ENCODE assay signal across 9 cellular contexts in genomic region chr4:112510468-112511293, GRCh38. TPM values are rescaled to one million over a fixed set of nuclear protein-coding genes. Genes with fewer than 3 reads are reported as not detected.
A peak's percentile ranks its signal among the peaks of the same experiment; 100 is the strongest.
DNase-seq lines count a peak whose midpoint lies in the region; ATAC-seq, FAIRE-seq and TF ChIP-seq lines count a peak whose summit lies in the region.
"Had no signal": no experiment of that assay in that cellular context is flagged by ENCODE, and none has a peak within 500 bp of the region (broad histone marks: within the 10 kb centered on the region; RNA-seq: fewer than 3 reads in every experiment).

No MANE protein-coding gene starts in this region.

- intact Hi-C loops in right cardiac atrium (cut with DNase I) (no loop called here), heart left ventricle (cut with DNase I) (no loop called here)

- H4K20me1 ChIP-seq in astrocyte (ENCODE audit: insufficient read depth, low read length) = no peaks in the 10 kb centered on the region

- H3K36me3 ChIP-seq in heart left ventricle (no peaks in the 10 kb centered on the region), astrocyte (ENCODE audit: insufficient read depth, low read length) (no peaks in the 10 kb centered on the region), urinary bladder (ENCODE audit: insufficient read depth) (no peaks in the 10 kb centered on the region), BE2C (no peaks in the 10 kb centered on the region)

- H3K27me3 Mint-ChIP-seq in astrocyte (ENCODE audit: low read depth, unreplicated experiment) = peaks cover 88% of the 10 kb centered on the region
- peaks cover 96% of the 10 kb centered on the region for H3K27me3 Mint-ChIP-seq in mesothelial cell of epicardium (ENCODE audit: low read depth)

- no peaks in the 10 kb centered on the region for H3K9me3 ChIP-seq in right cardiac atrium (ENCODE audit: control insufficient read depth, low read length)
- H3K9me3 ChIP-seq in heart left ventricle = no peaks in the 10 kb centered on the region
- peaks cover 7% of the 10 kb centered on the region for H3K9me3 ChIP-seq in astrocyte (ENCODE audit: insufficient read depth, low read depth, low read length)
- no peaks in the 10 kb centered on the region for H3K9me3 ChIP-seq in BE2C

- peak overlapping the region; percentile 41 for H3K27ac Mint-ChIP-seq in astrocyte (ENCODE audit: unreplicated experiment)
- H3K27ac Mint-ChIP-seq in mesothelial cell of epicardium = no peak overlapping the region
- H3K27ac Mint-ChIP-seq: activated T-helper 2 cell treated with anti-CD3 and anti-CD28 coated beads, Interferon-gamma antibody, Interleukin-2, Interleukin-4, amounts not matched to agents 10 μg/mL and 5 μg/mL and 100 μg/mL, durations not matched to agents 14 hours and 24 hours and 36 hours had no signal

- H3K4me1 Mint-ChIP-seq in astrocyte (ENCODE audit: low read depth, unreplicated experiment) (peaks cover 4% of the 10 kb centered on the region), mesothelial cell of epicardium (peaks cover 28% of the 10 kb centered on the region)

- no peaks in the 10 kb centered on the region for H3K79me2 ChIP-seq in astrocyte (ENCODE audit: insufficient read depth, low read length)

- H3K27ac ChIP-seq in right cardiac atrium (ENCODE audit: low read length) (no peak overlapping the region), heart left ventricle (no peak overlapping the region), astrocyte (ENCODE audit: low read depth, low read length) (no peak overlapping the region), urinary bladder (ENCODE audit: low read depth) (no peak overlapping the region)

- H3K4me2 ChIP-seq in astrocyte (ENCODE audit: low read length) = peak overlapping the region; percentile 75

- no peak overlapping the region for H2AFZ ChIP-seq in astrocyte (ENCODE audit: low read depth, low read length)

- FAIRE-seq in astrocyte (lab: Jason Lieb, UNC) = no peak

- WGBS in right cardiac atrium = 6% methylated on average over 40 of the region's 40 CpGs
- WGBS in heart left ventricle, 4 donors = 4 to 5% (median 5%) methylated on average over 32 to 40 of the region's 40 CpGs
- 4% methylated on average over 40 of the region's 40 CpGs for WGBS in urinary bladder

- H3K4me3 Mint-ChIP-seq in astrocyte (ENCODE audit: unreplicated experiment) = no peak overlapping the region
- peak overlapping the region; percentile 48 for H3K4me3 Mint-ChIP-seq in mesothelial cell of epicardium

- DNase-seq in right cardiac atrium = no peak
- no peak for DNase-seq in heart left ventricle
- no peak for DNase-seq in astrocyte (ENCODE audit: low read depth)
- DNase-seq in mesothelial cell of epicardium (ENCODE audit: low spot score in 2 of 2, unreplicated experiment in 2 of 2) = no peak
- DNase-seq in BE2C = no peak
- DNase-seq in OCI-M1 (lab: John Stamatoyannopoulos, UW) = no peak
- no peak for DNase-seq in HUDEP-2 (lab: John Stamatoyannopoulos, UW; ENCODE audit: unreplicated experiment in 76 of 76)

- no peak overlapping the region for H3K9ac ChIP-seq in astrocyte (ENCODE audit: low read length)

- H3K27me3 ChIP-seq in right cardiac atrium (ENCODE audit: control insufficient read depth, insufficient read depth) (peaks cover 7% of the 10 kb centered on the region), heart left ventricle (peaks cover 56 to 100% (median 93%) of the 10 kb centered on the region in 9 donors), astrocyte (ENCODE audit: insufficient read depth, low read length) (peaks cover 75% of the 10 kb centered on the region), BE2C (peaks cover 97% of the 10 kb centered on the region)

- peaks cover 12% of the 10 kb centered on the region for H3K9me3 Mint-ChIP-seq in astrocyte (ENCODE audit: unreplicated experiment)
- no peaks in the 10 kb centered on the region for H3K9me3 Mint-ChIP-seq in mesothelial cell of epicardium
- H3K9me3 Mint-ChIP-seq: activated T-helper 2 cell treated with anti-CD3 and anti-CD28 coated beads, Interferon-gamma antibody, Interleukin-2, Interleukin-4, amounts not matched to agents 10 μg/mL and 5 μg/mL and 100 μg/mL, durations not matched to agents 14 hours and 24 hours and 36 hours had no signal

- H3K4me3 ChIP-seq in right cardiac atrium (ENCODE audit: low read length) (peak overlapping the region; percentile 26), heart left ventricle (peak overlapping the region in 6 of 12 donors; percentile 2 to 29 (median 20)), astrocyte (ENCODE audit: insufficient read depth, low read depth, low read length) (peak overlapping the region; percentile 37), urinary bladder (ENCODE audit: low read depth, low read length) (peak overlapping the region; percentile 27), BE2C (ENCODE audit: low read depth, low read length) (no peak overlapping the region)

- H3K4me1 ChIP-seq in right cardiac atrium (ENCODE audit: control insufficient read depth, insufficient read depth, low read length) = peaks cover 8% of the 10 kb centered on the region
- peaks cover 0 to 36% (median 23%) of the 10 kb centered on the region in 12 donors for H3K4me1 ChIP-seq in heart left ventricle
- H3K4me1 ChIP-seq in astrocyte (ENCODE audit: insufficient read depth, low read length) = peaks cover 15% of the 10 kb centered on the region
- H3K4me1 ChIP-seq in urinary bladder (ENCODE audit: insufficient read depth) = peaks cover 2% of the 10 kb centered on the region
- H3K4me1 ChIP-seq in BE2C = no peaks in the 10 kb centered on the region; the same call in 1 of the 2 replicates

- no peak for TF ChIP-seq CTCF in heart left ventricle (IDR thresholded peaks at IDR 0.05)
- no peak for TF ChIP-seq CTCF in astrocyte (IDR thresholded peaks at IDR 0.05; ENCODE audit: insufficient read depth, low read depth, low read length)
- no peak for TF ChIP-seq CTCF in mesothelial cell of epicardium (IDR thresholded peaks at IDR 0.05; ENCODE audit: unreplicated experiment)
- no peak for TF ChIP-seq CTCF in BE2C (IDR thresholded peaks at IDR 0.05; ENCODE audit: low read depth, low read length)

- TF ChIP-seq POLR2A in heart left ventricle (IDR thresholded peaks at IDR 0.05) = no peak

- no peaks in the 10 kb centered on the region for H3K36me3 Mint-ChIP-seq in astrocyte (ENCODE audit: low read depth, unreplicated experiment)
- no peaks in the 10 kb centered on the region for H3K36me3 Mint-ChIP-seq in mesothelial cell of epicardium

- peak in 1 of 2 donors; percentile 30 for ATAC-seq in right cardiac atrium
- no peak for ATAC-seq in heart left ventricle

RNA-seq across cellular contexts. Expression of gene NEUROG2, which starts 5.3 kb away (rescaled TPM):
- total RNA-seq in right cardiac atrium (not detected), heart left ventricle (not detected), astrocyte (not detected in 2 replicates), mesothelial cell of epicardium (not detected in 3 replicates), urinary bladder (not detected)
- polyA plus RNA-seq in right cardiac atrium (not detected), heart left ventricle (not detected), urinary bladder (not detected)
- polyA plus RNA-seq in BE2C (2012; ENCODE audit: insufficient read depth, insufficient read length, low read depth) = not detected
- total RNA-seq: activated T-helper 2 cell treated with anti-CD3 and anti-CD28 coated beads, Interferon-gamma antibody, Interleukin-2, Interleukin-4, amounts not matched to agents 10 μg/mL and 5 μg/mL and 100 μg/mL, durations not matched to agents 14 hours and 24 hours and 36 hours had no signal
